Comparison of ENCODE assay signal across 8 cellular contexts in the genomic region with DNA sequence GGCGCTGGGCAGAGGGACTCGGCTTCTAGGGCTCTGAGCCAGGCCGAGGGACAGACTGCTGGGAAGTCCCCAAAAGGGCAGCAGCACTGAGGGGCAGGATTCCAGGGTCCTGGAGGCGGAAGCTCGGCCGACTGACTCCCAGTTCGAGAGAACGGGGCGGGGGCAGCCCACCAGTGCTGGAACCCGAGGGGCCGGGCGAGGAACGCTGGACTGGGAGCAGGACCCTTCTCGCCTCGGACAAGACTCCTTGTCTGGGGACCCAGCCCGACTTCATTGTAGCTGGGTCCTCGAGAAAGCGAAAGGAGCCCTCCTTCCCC. TPM values are rescaled to one million over a fixed set of nuclear protein-coding genes. Genes with fewer than 3 reads are reported as not detected.
DNase-seq lines count a peak whose midpoint lies in the region; ATAC-seq and TF ChIP-seq lines count a peak whose summit lies in the region.

No MANE protein-coding gene starts in this region.

- no peaks in the 10 kb centered on the region for H3K79me1 ChIP-seq in mesendoderm (ENCODE audit: low read length)

- intact Hi-C loops in body of pancreas (cut with DNase I), result no loop called here

- H3K4me3 ChIP-seq in ACC112 (ENCODE audit: low read depth, low read length) (peak overlapping the region; percentile 80), body of pancreas (peak overlapping the region; percentile 91 to 96), mesendoderm (ENCODE audit: low read length) (peak overlapping the region; percentile 43)

- no peaks in the 10 kb centered on the region for H3K36me3 ChIP-seq in ACC112 (ENCODE audit: insufficient read depth, low read length)
- no peaks in the 10 kb centered on the region for H3K36me3 ChIP-seq in body of pancreas (replicated peaks in 1 of 2; ENCODE audit: insufficient read depth in 1 of 2, low read depth in 2 of 2)
- H3K36me3 ChIP-seq in mesendoderm (ENCODE audit: control insufficient read depth, insufficient read depth, low read length), result no peaks in the 10 kb centered on the region

- WGBS in body of pancreas, 2 donors, result 0 to 1% methylated on average over 5 to 18 of the region's 18 CpGs
- WGBS in mesendoderm (ENCODE audit: extremely low coverage, insufficient coverage, low lambda C conversion rate), result no CpG with 5 or more reads among the region's 18 CpGs

- H3K9me3 ChIP-seq in body of pancreas, result no peaks in the 10 kb centered on the region

- peak; percentile 9 for ATAC-seq in HG02759 (IDR thresholded peaks at IDR 0.05; ENCODE audit: unreplicated experiment)
- ATAC-seq in body of pancreas, result no peak
- ATAC-seq in HG03521 (IDR thresholded peaks at IDR 0.05; ENCODE audit: unreplicated experiment), result no peak
- ATAC-seq in GM18861 (IDR thresholded peaks at IDR 0.05; ENCODE audit: unreplicated experiment), result no peak
- ATAC-seq in HG02852 (IDR thresholded peaks at IDR 0.05; ENCODE audit: unreplicated experiment), result no peak

- DNase-seq in body of pancreas (no peak), mesendoderm (no peak), OCI-M2 (lab: John Stamatoyannopoulos, UW; ENCODE audit: unreplicated experiment) (no peak)

- H2AK5ac ChIP-seq in mesendoderm (ENCODE audit: low read length), result no peak overlapping the region

- H2BK5ac ChIP-seq in mesendoderm (ENCODE audit: low read length), result no peak overlapping the region

- peak overlapping the region; percentile 88 for H3K56ac ChIP-seq in mesendoderm (ENCODE audit: low read length)

- H4K5ac ChIP-seq in mesendoderm (ENCODE audit: low read length), result no peak overlapping the region

- no peak overlapping the region for H3K23ac ChIP-seq in mesendoderm (ENCODE audit: low read length)

- peak overlapping the region; percentile 88 for H2AFZ ChIP-seq in ACC112 (ENCODE audit: low read length, unreplicated experiment)

- peak overlapping the region; percentile 95 for H3K4me2 ChIP-seq in mesendoderm (ENCODE audit: low read length)

- H2BK15ac ChIP-seq in mesendoderm (replicated peaks; ENCODE audit: low read depth), result no peak overlapping the region

- TF ChIP-seq CTCF in body of pancreas (IDR thresholded peaks at IDR 0.05), result no peak

- H3K27me3 ChIP-seq in ACC112 (ENCODE audit: insufficient read depth, low read length) (no peaks in the 10 kb centered on the region), body of pancreas (no peaks in the 10 kb centered on the region), mesendoderm (ENCODE audit: insufficient read depth, low read length, poor library complexity) (no peaks in the 10 kb centered on the region)

- peak overlapping the region; percentile 79 for H3K9ac ChIP-seq in mesendoderm (ENCODE audit: low read length)

- no peak for TF ChIP-seq POLR2A in body of pancreas (IDR thresholded peaks at IDR 0.05)

- H3K79me2 ChIP-seq in ACC112 (ENCODE audit: control insufficient read depth, insufficient read depth, low read length, unreplicated experiment) (peaks cover 18% of the 10 kb centered on the region), mesendoderm (ENCODE audit: control insufficient read depth, insufficient read depth, low read length) (no peaks in the 10 kb centered on the region)

- H3K18ac ChIP-seq in mesendoderm (ENCODE audit: low read length), result peak overlapping the region; percentile 13

- H3K27ac ChIP-seq in ACC112 (ENCODE audit: low read depth, low read length) (peak overlapping the region; percentile 46), body of pancreas (peak overlapping the region; percentile 79 to 96 (median 88)), mesendoderm (ENCODE audit: low read depth, low read length) (no peak overlapping the region)

- H3K4ac ChIP-seq in mesendoderm (ENCODE audit: low read depth, low read length), result no peak overlapping the region

- H3K4me1 ChIP-seq in ACC112 (ENCODE audit: control insufficient read depth, insufficient read depth, low read length, unreplicated experiment), result peaks cover 31% of the 10 kb centered on the region
- peaks cover 23% of the 10 kb centered on the region for H3K4me1 ChIP-seq in body of pancreas
- H3K4me1 ChIP-seq in mesendoderm (ENCODE audit: control insufficient read depth, low read depth, low read length), result peaks cover 6% of the 10 kb centered on the region

- no peak overlapping the region for H2BK120ac ChIP-seq in mesendoderm (ENCODE audit: low read depth, low read length)

- no peak overlapping the region for H4K8ac ChIP-seq in mesendoderm (ENCODE audit: low read depth, low read length)

RNA-seq across cellular contexts. Expression of gene CAMTA2, which starts 0.2 kb away (rescaled TPM):
- total RNA-seq in body of pancreas, result 10 to 100 TPM; 17.1 to 48.8 TPM
- polyA plus RNA-seq in mesendoderm (2013, experiment 1 of 2), result 8.5 TPM
- 9.6 TPM for polyA plus RNA-seq in mesendoderm (2013, experiment 2 of 2)

RNA-seq across cellular contexts. Expression of gene INCA1, which starts 9.6 kb away (rescaled TPM):
- total RNA-seq in body of pancreas, result 1 to 10 TPM in 1 of 2 donors, not detected in 1; 1.0 TPM
- 0.63 TPM for polyA plus RNA-seq in mesendoderm (2013, experiment 1 of 2)
- polyA plus RNA-seq in mesendoderm (2013, experiment 2 of 2), result 0.69 TPM

RNA-seq across cellular contexts. Expression of gene KIF1C, which starts 10.0 kb away (rescaled TPM):
- 10 to 100 TPM; 43.1 to 54.4 TPM for total RNA-seq in body of pancreas
- polyA plus RNA-seq in mesendoderm (2013, experiment 1 of 2), result 37.6 TPM
- 37.2 TPM for polyA plus RNA-seq in mesendoderm (2013, experiment 2 of 2)

RNA-seq across cellular contexts. Expression of gene SPAG7, which starts 20.1 kb away (rescaled TPM):
- total RNA-seq in body of pancreas, result 10 to 100 TPM; 26.2 to 29.0 TPM
- 65.0 TPM for polyA plus RNA-seq in mesendoderm (2013, experiment 1 of 2)
- 63.7 TPM for polyA plus RNA-seq in mesendoderm (2013, experiment 2 of 2)

RNA-seq across cellular contexts. Expression of gene ENO3, which starts 36.8 kb away (rescaled TPM):
- 1 to 10 TPM; 3.3 to 3.6 TPM for total RNA-seq in body of pancreas
- polyA plus RNA-seq in mesendoderm (2013, experiment 1 of 2), result 8.2 TPM
- polyA plus RNA-seq in mesendoderm (2013, experiment 2 of 2), result 9.8 TPM

Comparison
In these comparisons a context has a peak if more than half of its experiments do, and no peak if none do; other contexts are left out.
1. H3K4me3 ChIP-seq: peak in every context shown above with its lines; median percentile 94 in body of pancreas; 80 in ACC112; 43 in mesendoderm.